9 cellular contexts compared by ENCODE assay signal in the genomic region with DNA sequence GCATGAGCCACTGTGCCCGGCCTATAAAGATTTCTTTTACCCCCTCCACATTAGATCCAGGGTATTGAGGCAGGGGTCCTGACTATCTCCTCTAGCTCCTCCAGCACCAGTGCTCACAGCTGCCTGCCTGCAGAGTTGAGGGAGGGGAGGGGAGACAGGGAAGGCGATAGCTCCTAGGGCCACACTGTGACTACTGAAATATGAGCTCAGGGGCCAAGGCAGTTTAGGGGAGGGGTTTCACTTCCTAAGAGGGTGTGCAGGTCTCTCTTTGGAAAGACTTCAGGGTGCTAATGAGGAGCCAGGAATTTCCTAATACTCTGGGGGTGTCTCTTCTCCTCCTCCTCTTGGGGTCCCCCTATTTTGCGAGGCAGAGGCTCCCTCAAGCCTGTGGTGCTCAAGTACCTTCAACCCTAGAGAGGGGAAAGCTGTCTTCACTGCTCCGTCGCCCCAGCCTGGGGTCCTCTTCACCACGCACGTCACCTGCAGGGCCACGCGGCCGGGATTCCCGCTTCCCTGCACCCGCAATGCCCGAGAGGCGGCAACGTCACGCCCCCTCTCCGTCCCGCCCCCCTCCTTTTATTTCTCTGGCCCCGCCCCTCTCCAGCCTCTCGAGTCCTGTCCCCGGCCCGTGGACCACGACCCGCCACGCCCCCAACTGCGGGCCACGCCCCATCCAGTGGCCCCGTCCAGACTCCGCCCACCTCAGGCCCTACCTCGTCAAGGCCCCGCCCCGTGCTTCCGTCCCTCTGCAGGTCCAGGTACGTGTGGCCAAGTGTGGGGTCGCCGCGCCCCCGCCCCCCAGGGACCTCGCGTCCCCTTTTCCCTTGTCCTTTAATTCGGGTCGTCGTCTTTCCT.
DNase-seq lines count a peak whose midpoint lies in the region; ATAC-seq and TF ChIP-seq lines count a peak whose summit lies in the region.
"Had no signal": no experiment of that assay in that cellular context is flagged by ENCODE, and none has a peak within 500 bp of the region (broad histone marks: within the 10 kb centered on the region; RNA-seq: fewer than 3 reads in every experiment).

No MANE protein-coding gene starts in this region.

- POLR2A ChIA-PET in CD4-positive, alpha-beta T cell (lab: Charles Lee), result no interaction called here

- no peaks in the 10 kb centered on the region for H3K36me3 ChIP-seq in SJCRH30

- no peaks in the 10 kb centered on the region for H3K36me3 Mint-ChIP-seq in CD4-positive, alpha-beta T cell (ENCODE audit: low read depth)
- H3K36me3 Mint-ChIP-seq in natural killer cell treated with Interleukin-12 subunit alpha and Interleukin-12 subunit beta and Interleukin-15 and Interleukin-18, amount 100 ng/mL, for 72 hours, result no peaks in the 10 kb centered on the region

- peak overlapping the region; percentile 25 for H3K4me3 Mint-ChIP-seq in CD4-positive, alpha-beta T cell
- H3K4me3 Mint-ChIP-seq in natural killer cell treated with Interleukin-12 subunit alpha and Interleukin-12 subunit beta and Interleukin-15 and Interleukin-18, amount 100 ng/mL, for 72 hours, result no peak overlapping the region

- H3K9me3 ChIP-seq in CD4-positive, alpha-beta T cell (ENCODE audit: control insufficient read depth, low read length), result no peaks in the 10 kb centered on the region
- no peaks in the 10 kb centered on the region for H3K9me3 ChIP-seq in SJCRH30 (replicated peaks)

- no peak for ATAC-seq in CD4-positive, alpha-beta T cell (ENCODE audit: poor library complexity)
- ATAC-seq in natural killer cell treated with Interleukin-12 subunit alpha and Interleukin-12 subunit beta and Interleukin-15 and Interleukin-18, amount 100 ng/mL, for 72 hours, result peak; percentile 53 to 69
- no peak for ATAC-seq in HG02884 (IDR thresholded peaks at IDR 0.05; ENCODE audit: unreplicated experiment)

- H3K27ac ChIP-seq in CD4-positive, alpha-beta T cell (ENCODE audit: low read depth, low read length), result no peak overlapping the region
- no peak overlapping the region for H3K27ac ChIP-seq in SJCRH30

- no peak for TF ChIP-seq CTCF in CD4-positive, alpha-beta T cell (IDR thresholded peaks at IDR 0.05)

- H3K27me3 ChIP-seq in CD4-positive, alpha-beta T cell (ENCODE audit: control insufficient read depth, insufficient read depth, low read length), result peaks cover 21% of the 10 kb centered on the region
- H3K27me3 ChIP-seq in SJCRH30, result no peaks in the 10 kb centered on the region

- H3K4me1 ChIP-seq in SJCRH30, result no peaks in the 10 kb centered on the region

- intact Hi-C loops in CD4-positive, alpha-beta T cell (cut with DNase I, micrococcal nuclease), result no loop called here

- peaks cover 52% of the 10 kb centered on the region for H3K27me3 Mint-ChIP-seq in CD4-positive, alpha-beta T cell
- H3K27me3 Mint-ChIP-seq in natural killer cell treated with Interleukin-12 subunit alpha and Interleukin-12 subunit beta and Interleukin-15 and Interleukin-18, amount 100 ng/mL, for 72 hours, result peaks cover 15 to 17% of the 10 kb centered on the region in 2 donors

- no peaks in the 10 kb centered on the region for H3K9me3 Mint-ChIP-seq in CD4-positive, alpha-beta T cell
- H3K9me3 Mint-ChIP-seq in natural killer cell treated with Interleukin-12 subunit alpha and Interleukin-12 subunit beta and Interleukin-15 and Interleukin-18, amount 100 ng/mL, for 72 hours, result no peaks in the 10 kb centered on the region

- H3K4me1 Mint-ChIP-seq in CD4-positive, alpha-beta T cell (ENCODE audit: low read depth), result peaks cover 9% of the 10 kb centered on the region
- peaks cover 4% of the 10 kb centered on the region in 2 donors for H3K4me1 Mint-ChIP-seq in natural killer cell treated with Interleukin-12 subunit alpha and Interleukin-12 subunit beta and Interleukin-15 and Interleukin-18, amount 100 ng/mL, for 72 hours (ENCODE audit: low read depth in 2 of 2)

- CTCF ChIA-PET in CD4-positive, alpha-beta T cell (lab: Charles Lee), result no interaction called here

- no peak overlapping the region for H3K27ac Mint-ChIP-seq in CD4-positive, alpha-beta T cell
- no peak overlapping the region for H3K27ac Mint-ChIP-seq in natural killer cell treated with Interleukin-12 subunit alpha and Interleukin-12 subunit beta and Interleukin-15 and Interleukin-18, amount 100 ng/mL, for 72 hours

- DNase-seq in CD4-positive, alpha-beta T cell, result peak in 6 of 10 experiments; percentile 1 to 34 (median 4)
- DNase-seq in NCI-H460 (ENCODE audit: extremely low read depth, low read depth), result peak; percentile 15
- DNase-seq in dermis blood vessel endothelial cell, result peak; percentile 8
- DNase-seq in natural killer cell treated with Interleukin-12 subunit alpha and Interleukin-12 subunit beta and Interleukin-15 and Interleukin-18, amount 100 ng/mL, for 72 hours (ENCODE audit: low spot score), result no peak
- DNase-seq in SJCRH30, result no peak
- DNase-seq in DMS 273 treated with DMSO at 0.1 percent for 48 hours (lab: John Stamatoyannopoulos, UW), result no peak
- no peak for DNase-seq in cortex of kidney (lab: John Stamatoyannopoulos, UW)
- DNase-seq: NCI-H2171 had no signal

- no peak overlapping the region for H3K4me3 ChIP-seq in SJCRH30

Comparison
In these comparisons a context has a peak if more than half of its experiments do, and no peak if none do; other contexts are left out.
1. ATAC-seq: peak in natural killer cell treated with Interleukin-12 subunit alpha and Interleukin-12 subunit beta and Interleukin-15 and Interleukin-18, amount 100 ng/mL, for 72 hours (2 of 2); none in CD4-positive, alpha-beta T cell (single experiment) and HG02884 (single experiment).
2. DNase-seq: peak in CD4-positive, alpha-beta T cell (6 of 10), NCI-H460 (single experiment) and dermis blood vessel endothelial cell (single experiment); none in natural killer cell treated with Interleukin-12 subunit alpha and Interleukin-12 subunit beta and Interleukin-15 and Interleukin-18, amount 100 ng/mL, for 72 hours (single experiment), SJCRH30 (0 of 2), DMS 273 treated with DMSO at 0.1 percent for 48 hours (single experiment) and cortex of kidney (single experiment).